9 cellular contexts compared by ENCODE assay signal in the genomic region with DNA sequence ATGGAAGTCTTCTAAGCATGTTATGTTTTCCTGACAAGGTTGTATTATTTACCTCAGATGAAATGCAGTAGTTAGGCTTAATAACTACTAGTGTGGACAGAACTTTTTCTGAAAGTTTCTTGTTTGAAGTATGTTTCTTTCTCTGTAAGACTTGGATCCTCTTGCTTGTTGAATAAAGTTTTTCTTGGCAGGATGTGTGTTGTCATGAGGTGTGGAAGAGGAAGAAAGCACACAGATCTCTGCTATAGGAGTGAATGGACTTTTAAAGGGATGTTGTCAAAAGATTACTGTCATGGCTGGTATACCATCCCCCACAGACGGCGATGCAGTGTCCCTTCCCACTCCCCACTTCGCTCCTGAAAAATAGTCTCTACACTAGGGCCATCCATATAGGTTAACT. TPM values are rescaled to one million over a fixed set of nuclear protein-coding genes. Genes with fewer than 3 reads are reported as not detected.
DNase-seq lines count a peak whose midpoint lies in the region; ATAC-seq and TF ChIP-seq lines count a peak whose summit lies in the region.
"Had no signal": no experiment of that assay in that cellular context is flagged by ENCODE, and none has a peak within 500 bp of the region (broad histone marks: within the 10 kb centered on the region; RNA-seq: fewer than 3 reads in every experiment).

No MANE protein-coding gene starts in this region.

- ATAC-seq in HG02610 (IDR thresholded peaks at IDR 0.05; ENCODE audit: unreplicated experiment) = no peak

- peaks cover 75% of the 10 kb centered on the region for H3K79me2 ChIP-seq in osteoblast (ENCODE audit: insufficient read depth, low read length)

- H3K4me1 ChIP-seq in SJSA1 (replicated peaks) (peaks cover 25% of the 10 kb centered on the region), osteoblast (ENCODE audit: insufficient read depth, low read length) (peaks cover 24% of the 10 kb centered on the region)
- H3K4me1 ChIP-seq in effector memory CD4-positive, alpha-beta T cell (ENCODE audit: control insufficient read depth, insufficient read depth, low read length, poor library complexity, severe bottlenecking) = peaks cover 51% of the 10 kb centered on the region

- peak overlapping the region; percentile 24; the same call in 1 of the 2 replicates for H3K27ac ChIP-seq in SJSA1
- peak overlapping the region; percentile 87 for H3K27ac ChIP-seq in effector memory CD4-positive, alpha-beta T cell (ENCODE audit: insufficient read depth, low read length, poor library complexity, severe bottlenecking)
- peak overlapping the region; percentile 36 for H3K27ac ChIP-seq in osteoblast (ENCODE audit: low read depth, low read length)

- H3K4me3 ChIP-seq in SJSA1 (no peak overlapping the region), osteoblast (ENCODE audit: insufficient read depth, low read length) (peak overlapping the region; percentile 3)
- H3K4me3 ChIP-seq in effector memory CD4-positive, alpha-beta T cell (ENCODE audit: insufficient read depth, low read depth, low read length, poor library complexity, severe bottlenecking) = peak overlapping the region; percentile 97

- peak overlapping the region; percentile 73 for H3K4me2 ChIP-seq in osteoblast (ENCODE audit: insufficient read depth, low read length)

- DNase-seq in EH (ENCODE audit: low read depth) = peak; percentile 30
- DNase-seq in SJSA1 (ENCODE audit: low read depth in 1 of 2, low spot score in 2 of 2) = no peak
- no peak for DNase-seq in effector memory CD4-positive, alpha-beta T cell
- peak; percentile 70 for DNase-seq in osteoblast (ENCODE audit: insufficient read length, low spot score, missing footprints)
- DNase-seq in globus pallidus (ENCODE audit: low spot score) = no peak
- DNase-seq in effector CD8-positive, alpha-beta T cell (lab: John Stamatoyannopoulos, UW) = no peak
- DNase-seq in NCI-H446 treated with DMSO at 0.1 percent for 48 hours (lab: John Stamatoyannopoulos, UW) = no peak
- DNase-seq: activated CD8-positive, alpha-beta memory T cell treated with anti-CD3 and anti-CD28 coated beads, Interleukin-2, amount 50 U/mL, for 48 hours had no signal

- peaks cover 63% of the 10 kb centered on the region for H4K20me1 ChIP-seq in osteoblast (ENCODE audit: insufficient read depth, low read length)

- H3K36me3 ChIP-seq in SJSA1 (peaks cover 33% of the 10 kb centered on the region), osteoblast (ENCODE audit: insufficient read depth, low read length) (no peaks in the 10 kb centered on the region)
- H3K36me3 ChIP-seq in effector memory CD4-positive, alpha-beta T cell (ENCODE audit: control insufficient read depth, insufficient read depth, low read length) = no peaks in the 10 kb centered on the region

- H3K27me3 ChIP-seq in SJSA1 (replicated peaks) (no peaks in the 10 kb centered on the region), osteoblast (ENCODE audit: insufficient read depth, low read length) (no peaks in the 10 kb centered on the region)
- H3K27me3 ChIP-seq in effector memory CD4-positive, alpha-beta T cell (replicated peaks; ENCODE audit: control insufficient read depth, insufficient read depth, low read length, poor library complexity, severe bottlenecking) = no peaks in the 10 kb centered on the region

- H2AFZ ChIP-seq in osteoblast (ENCODE audit: low read length) = no peak overlapping the region

- TF ChIP-seq CTCF in osteoblast (IDR thresholded peaks at IDR 0.05; ENCODE audit: extremely low read depth, low read depth, low read length) = no peak

- peaks cover 9% of the 10 kb centered on the region for H3K9me3 ChIP-seq in SJSA1 (replicated peaks)
- H3K9me3 ChIP-seq in effector memory CD4-positive, alpha-beta T cell (ENCODE audit: control insufficient read depth, low read length) = no peaks in the 10 kb centered on the region
- no peaks in the 10 kb centered on the region for H3K9me3 ChIP-seq in osteoblast (ENCODE audit: low read depth, low read length)

RNA-seq across cellular contexts. Expression of gene CAB39, which starts 2.6 kb away (rescaled TPM):
- total RNA-seq in SJSA1 (2014; rRNA removed; shearing (Covaris generic)) = 106 and 108 TPM in 2 replicates
- 53.2 and 56.6 TPM in 2 replicates for total RNA-seq in osteoblast

Comparison
In these comparisons a context has a peak if more than half of its experiments do, and no peak if none do; other contexts are left out.
1. DNase-seq: peak in EH (single experiment) and osteoblast (single experiment); none in SJSA1 (0 of 2), effector memory CD4-positive, alpha-beta T cell (0 of 3), globus pallidus (single experiment), effector CD8-positive, alpha-beta T cell (single experiment) and NCI-H446 treated with DMSO at 0.1 percent for 48 hours (single experiment).
2. H3K27ac ChIP-seq: peak in every context shown above with its lines; median percentile 87 in effector memory CD4-positive, alpha-beta T cell; 36 in osteoblast; 24 in SJSA1.